Comparison of ENCODE assay signal across 1 cellular context in the genomic region with DNA sequence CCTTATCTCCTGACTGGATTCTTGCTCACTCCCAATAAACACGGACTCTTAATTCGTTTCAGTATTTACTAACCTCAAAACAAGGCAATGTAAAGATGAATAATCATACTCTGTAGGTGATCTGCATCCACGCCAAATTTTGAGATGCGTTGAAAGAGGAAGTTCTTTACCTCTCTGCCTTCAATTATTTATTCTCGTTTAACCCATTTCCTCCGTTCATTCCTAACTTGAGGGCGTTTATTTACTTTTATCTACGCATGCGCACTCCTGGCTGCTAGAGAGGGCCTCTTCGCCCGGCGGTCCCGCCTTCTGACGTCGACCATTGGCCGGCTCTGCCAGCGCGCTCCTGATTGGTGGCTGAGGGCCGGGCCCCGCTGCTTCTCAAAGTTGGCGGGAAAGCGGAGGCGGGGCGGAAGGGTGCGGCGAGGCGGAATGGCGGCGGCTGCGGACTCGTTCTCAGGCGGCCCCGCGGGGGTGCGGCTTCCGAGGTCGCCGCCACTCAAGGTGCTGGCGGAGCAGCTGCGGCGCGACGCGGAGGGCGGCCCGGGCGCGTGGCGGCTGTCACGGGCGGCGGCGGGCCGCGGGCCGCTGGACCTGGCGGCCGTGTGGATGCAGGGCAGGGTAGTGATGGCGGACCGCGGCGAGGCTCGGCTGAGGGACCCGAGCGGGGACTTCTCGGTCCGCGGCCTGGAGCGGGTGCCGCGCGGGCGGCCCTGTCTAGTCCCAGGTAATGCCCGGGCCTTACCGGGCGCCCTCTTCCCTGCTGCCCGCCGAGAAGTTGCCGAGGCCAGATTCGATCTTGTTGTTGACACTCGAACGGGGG.
TF ChIP-seq lines count a peak whose summit lies in the region.

RMI2 (plus strand) TSS at position 420 of the 823 bp plus-strand sequence; CDS start at position 433, 13 bp downstream.

TF ChIP-seq in HepG2, 621 proteins besides CTCF, POLR2A, EP300 and RAD21 (continued from another document and continues in another):
- TF ChIP-seq NR0B2 (CRISPR knock-in tag; IDR thresholded peaks at IDR 0.05) (peak; percentile 93), MAX (IDR thresholded peaks at IDR 0.05) (peak; percentile 98), ZNF749 (CRISPR knock-in tag; IDR thresholded peaks at IDR 0.05; ENCODE audit: borderline replicate concordance) (peak; percentile 86; the same call in 1 of the 2 replicates), ZEB1 (IDR thresholded peaks at IDR 0.05; ENCODE audit: insufficient replicate concordance, low read depth) (no peak), ZNF124 (CRISPR knock-in tag; IDR thresholded peaks at IDR 0.05) (peak; percentile 29; the same call in 1 of the 2 replicates), SPEN (CRISPR knock-in tag; IDR thresholded peaks at IDR 0.05; ENCODE audit: low read depth) (peak; percentile 71), SMARCC2 (IDR thresholded peaks at IDR 0.05) (no peak), BHLHE40 (IDR thresholded peaks at IDR 0.05; ENCODE audit: low read length) (no peak), THYN1 (CRISPR knock-in tag; IDR thresholded peaks at IDR 0.05; ENCODE audit: borderline replicate concordance, low read depth) (peak; percentile 37; the same call in 1 of the 2 replicates), ZGPAT (CRISPR knock-in tag; IDR thresholded peaks at IDR 0.05) (peak; percentile 75), MXD3 (CRISPR knock-in tag; IDR thresholded peaks at IDR 0.05) (peak; percentile 96), ZNF282 (IDR thresholded peaks at IDR 0.05; ENCODE audit: partially characterized antibody) (no peak), TEAD3 (CRISPR knock-in tag; optimal IDR thresholded peaks at IDR 0.05; ENCODE audit: borderline replicate concordance) (peak; percentile 63), ZNF230 (CRISPR knock-in tag; IDR thresholded peaks at IDR 0.05) (peak; percentile 73), ZNF224 (CRISPR knock-in tag; IDR thresholded peaks at IDR 0.05) (no peak), ZNF790 (CRISPR knock-in tag; IDR thresholded peaks at IDR 0.05; ENCODE audit: borderline replicate concordance) (no peak; the same call in 1 of the 2 replicates), PITX1 (CRISPR knock-in tag; IDR thresholded peaks at IDR 0.05) (no peak), ZNF773 (CRISPR knock-in tag; IDR thresholded peaks at IDR 0.05; ENCODE audit: borderline replicate concordance) (0 out of 2 replicates have a peak, but pooled peaks have one; percentile 75), ZNF281 (CRISPR knock-in tag; IDR thresholded peaks at IDR 0.05; ENCODE audit: borderline replicate concordance) (peak; percentile 45; the same call in 1 of the 2 replicates), GATA4 (IDR thresholded peaks at IDR 0.05; ENCODE audit: borderline replicate concordance, low read depth) (no peak; the same call in 1 of the 2 replicates), TOE1 (CRISPR knock-in tag; IDR thresholded peaks at IDR 0.05) (0 out of 2 replicates have a peak, but pooled peaks have one; percentile 9), ZFP1 (CRISPR knock-in tag; IDR thresholded peaks at IDR 0.05) (peak; percentile 37; the same call in 1 of the 2 replicates), STAT5B (CRISPR knock-in tag; IDR thresholded peaks at IDR 0.05) (peak; percentile 73; the same call in 1 of the 2 replicates), POLR2AphosphoS5 (IDR thresholded peaks at IDR 0.05; ENCODE audit: low read depth, low read length) (peak; percentile 73), ZFP36 (IDR thresholded peaks at IDR 0.05; ENCODE audit: borderline replicate concordance, low read depth, low read length, partially characterized antibody) (no peak), ZNF367 (CRISPR knock-in tag; IDR thresholded peaks at IDR 0.05; ENCODE audit: borderline replicate concordance) (peak; percentile 73; the same call in 1 of the 2 replicates), ATF7-NPFF (CRISPR knock-in tag; IDR thresholded peaks at IDR 0.05; ENCODE audit: low read depth) (peak; percentile 99), RXRA (CRISPR knock-in tag; IDR thresholded peaks at IDR 0.05) (peak; percentile 69; the same call in 1 of the 2 replicates), ZNF138 (CRISPR knock-in tag; IDR thresholded peaks at IDR 0.05; ENCODE audit: low read depth) (peak; percentile 93), ZNF260 (CRISPR knock-in tag; IDR thresholded peaks at IDR 0.05; ENCODE audit: borderline replicate concordance, low read depth) (no peak), RFX3 (CRISPR knock-in tag; IDR thresholded peaks at IDR 0.05) (no peak), NFE2L2 (IDR thresholded peaks at IDR 0.05; ENCODE audit: low read length) (no peak), ZNF792 (CRISPR knock-in tag; IDR thresholded peaks at IDR 0.05) (peak; percentile 71)
- TF ChIP-seq, protein P1, sequence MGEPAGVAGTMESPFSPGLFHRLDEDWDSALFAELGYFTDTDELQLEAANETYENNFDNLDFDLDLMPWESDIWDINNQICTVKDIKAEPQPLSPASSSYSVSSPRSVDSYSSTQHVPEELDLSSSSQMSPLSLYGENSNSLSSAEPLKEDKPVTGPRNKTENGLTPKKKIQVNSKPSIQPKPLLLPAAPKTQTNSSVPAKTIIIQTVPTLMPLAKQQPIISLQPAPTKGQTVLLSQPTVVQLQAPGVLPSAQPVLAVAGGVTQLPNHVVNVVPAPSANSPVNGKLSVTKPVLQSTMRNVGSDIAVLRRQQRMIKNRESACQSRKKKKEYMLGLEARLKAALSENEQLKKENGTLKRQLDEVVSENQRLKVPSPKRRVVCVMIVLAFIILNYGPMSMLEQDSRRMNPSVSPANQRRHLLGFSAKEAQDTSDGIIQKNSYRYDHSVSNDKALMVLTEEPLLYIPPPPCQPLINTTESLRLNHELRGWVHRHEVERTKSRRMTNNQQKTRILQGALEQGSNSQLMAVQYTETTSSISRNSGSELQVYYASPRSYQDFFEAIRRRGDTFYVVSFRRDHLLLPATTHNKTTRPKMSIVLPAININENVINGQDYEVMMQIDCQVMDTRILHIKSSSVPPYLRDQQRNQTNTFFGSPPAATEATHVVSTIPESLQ (CRISPR knock-in tag; conservative IDR thresholded peaks at IDR 0.05): no peak
- TF ChIP-seq, protein P2, sequence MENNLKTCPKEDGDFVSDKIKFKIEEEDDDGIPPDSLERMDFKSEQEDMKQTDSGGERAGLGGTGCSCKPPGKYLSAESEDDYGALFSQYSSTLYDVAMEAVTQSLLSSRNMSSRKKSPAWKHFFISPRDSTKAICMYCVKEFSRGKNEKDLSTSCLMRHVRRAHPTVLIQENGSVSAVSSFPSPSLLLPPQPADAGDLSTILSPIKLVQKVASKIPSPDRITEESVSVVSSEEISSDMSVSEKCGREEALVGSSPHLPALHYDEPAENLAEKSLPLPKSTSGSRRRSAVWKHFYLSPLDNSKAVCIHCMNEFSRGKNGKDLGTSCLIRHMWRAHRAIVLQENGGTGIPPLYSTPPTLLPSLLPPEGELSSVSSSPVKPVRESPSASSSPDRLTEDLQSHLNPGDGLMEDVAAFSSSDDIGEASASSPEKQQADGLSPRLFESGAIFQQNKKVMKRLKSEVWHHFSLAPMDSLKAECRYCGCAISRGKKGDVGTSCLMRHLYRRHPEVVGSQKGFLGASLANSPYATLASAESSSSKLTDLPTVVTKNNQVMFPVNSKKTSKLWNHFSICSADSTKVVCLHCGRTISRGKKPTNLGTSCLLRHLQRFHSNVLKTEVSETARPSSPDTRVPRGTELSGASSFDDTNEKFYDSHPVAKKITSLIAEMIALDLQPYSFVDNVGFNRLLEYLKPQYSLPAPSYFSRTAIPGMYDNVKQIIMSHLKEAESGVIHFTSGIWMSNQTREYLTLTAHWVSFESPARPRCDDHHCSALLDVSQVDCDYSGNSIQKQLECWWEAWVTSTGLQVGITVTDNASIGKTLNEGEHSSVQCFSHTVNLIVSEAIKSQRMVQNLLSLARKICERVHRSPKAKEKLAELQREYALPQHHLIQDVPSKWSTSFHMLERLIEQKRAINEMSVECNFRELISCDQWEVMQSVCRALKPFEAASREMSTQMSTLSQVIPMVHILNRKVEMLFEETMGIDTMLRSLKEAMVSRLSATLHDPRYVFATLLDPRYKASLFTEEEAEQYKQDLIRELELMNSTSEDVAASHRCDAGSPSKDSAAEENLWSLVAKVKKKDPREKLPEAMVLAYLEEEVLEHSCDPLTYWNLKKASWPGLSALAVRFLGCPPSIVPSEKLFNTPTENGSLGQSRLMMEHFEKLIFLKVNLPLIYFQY (CRISPR knock-in tag; IDR thresholded peaks at IDR 0.05; ENCODE audit: borderline replicate concordance): 0 out of 2 replicates have a peak, but pooled peaks have one; percentile 15
- TF ChIP-seq, protein P3, sequence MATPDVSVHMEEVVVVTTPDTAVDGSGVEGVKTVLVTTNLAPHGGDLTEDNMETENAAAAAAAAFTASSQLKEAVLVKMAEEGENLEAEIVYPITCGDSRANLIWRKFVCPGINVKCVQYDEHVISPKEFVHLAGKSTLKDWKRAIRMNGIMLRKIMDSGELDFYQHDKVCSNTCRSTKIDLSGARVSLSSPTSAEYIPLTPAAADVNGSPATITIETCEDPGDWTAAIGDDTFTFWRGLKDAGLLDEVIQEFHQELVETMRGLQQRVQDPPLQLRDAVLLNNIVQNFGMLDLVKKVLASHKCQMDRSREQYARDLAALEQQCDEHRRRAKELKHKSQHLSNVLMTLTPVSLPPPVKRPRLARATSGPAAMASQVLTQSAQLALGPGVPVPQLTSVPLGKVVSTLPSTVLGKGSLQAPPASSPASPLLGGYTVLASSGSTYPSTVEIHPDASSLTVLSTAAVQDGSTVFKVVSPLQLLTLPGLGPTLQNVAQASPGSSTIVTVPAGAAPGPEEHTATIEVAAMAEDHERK (CRISPR knock-in tag; IDR thresholded peaks at IDR 0.05; ENCODE audit: low read depth): 0 out of 2 replicates have a peak, but pooled peaks have one; percentile 29
